In genomic region chr22:37370306-37370979, GRCh38 we compare ENCODE assay signal across 13 cellular contexts. TPM values are rescaled to one million over a fixed set of nuclear protein-coding genes. Genes with fewer than 3 reads are reported as not detected.
DNase-seq lines count a peak whose midpoint lies in the region; ATAC-seq and TF ChIP-seq lines count a peak whose summit lies in the region.
"Had no signal": no experiment of that assay in that cellular context is flagged by ENCODE, and none has a peak within 500 bp of the region (broad histone marks: within the 10 kb centered on the region; RNA-seq: fewer than 3 reads in every experiment).

No MANE protein-coding gene starts in this region.

- H3K4me1 Mint-ChIP-seq in brain (peaks cover 55% of the 10 kb centered on the region), T-helper 17 cell (no peaks in the 10 kb centered on the region)

- no peaks in the 10 kb centered on the region for H3K9me3 Mint-ChIP-seq in brain
- H3K9me3 Mint-ChIP-seq: T-helper 2 cell treated with Interferon-gamma antibody and Interleukin-4, amounts not matched to agents 5 μg/mL and 100 μg/mL, for 36 hours had no signal

- H3K27ac ChIP-seq in DND-41 (ENCODE audit: low read length) (no peak overlapping the region), neuronal stem cell (replicated peaks; ENCODE audit: low read length) (no peak overlapping the region), WERI-Rb-1 (no peak overlapping the region)
- H3K27ac ChIP-seq: tibial nerve had no signal

- H4K8ac ChIP-seq in neuronal stem cell (ENCODE audit: low read depth, low read length): no peak overlapping the region

- H3K4me2 ChIP-seq in DND-41 (ENCODE audit: insufficient read depth, low read length) (no peak overlapping the region), neuronal stem cell (ENCODE audit: insufficient read depth, low read length, poor library complexity, severe bottlenecking) (no peak overlapping the region)

- no peak overlapping the region for H3K4ac ChIP-seq in neuronal stem cell (ENCODE audit: low read length)

- no peak for TF ChIP-seq CTCF in DND-41 (IDR thresholded peaks at IDR 0.05; ENCODE audit: borderline replicate concordance, extremely low read depth, low read length, poor library complexity, severe bottlenecking)
- TF ChIP-seq CTCF in brain (conservative IDR thresholded peaks at IDR 0.05): no peak
- no peak for TF ChIP-seq CTCF in WERI-Rb-1 (IDR thresholded peaks at IDR 0.05; ENCODE audit: low read depth, low read length)

- peak overlapping the region; percentile 41 for H2BK120ac ChIP-seq in neuronal stem cell (ENCODE audit: low read depth, low read length)

- H3K79me1 ChIP-seq in neuronal stem cell (ENCODE audit: low read depth, low read length): peaks cover 1% of the 10 kb centered on the region

- H3K9me3 ChIP-seq in DND-41 (ENCODE audit: insufficient read depth, low read length, severe bottlenecking) (no peaks in the 10 kb centered on the region), neuronal stem cell (replicated peaks in 1 of 2; ENCODE audit: control insufficient read depth in 2 of 2, insufficient read depth in 1 of 2, low read depth in 1 of 2, low read length in 2 of 2) (no peaks in the 10 kb centered on the region), WERI-Rb-1 (ENCODE audit: severe bottlenecking) (no peaks in the 10 kb centered on the region), T-helper 17 cell (ENCODE audit: control insufficient read depth, low read length, poor library complexity, severe bottlenecking) (no peaks in the 10 kb centered on the region)
- H3K9me3 ChIP-seq: tibial nerve had no signal

- H2BK12ac ChIP-seq in neuronal stem cell (ENCODE audit: low read length): peak overlapping the region; percentile 70

- no peak for ATAC-seq in DND-41 (ENCODE audit: insufficient read depth, low read depth)
- no peak for ATAC-seq in HG02610 (IDR thresholded peaks at IDR 0.05; ENCODE audit: unreplicated experiment)
- no peak for ATAC-seq in T-helper 17 cell

- no peak overlapping the region for H4K91ac ChIP-seq in neuronal stem cell (ENCODE audit: low read depth, low read length, poor library complexity)

- WGBS in neuronal stem cell (ENCODE audit: extremely low coverage in 2 of 2, insufficient read length in 2 of 2, insufficient replicate concordance in 1 of 2), 2 donors: no CpG with 5 or more reads among the region's 12 CpGs

- H3K27ac Mint-ChIP-seq in brain (peak overlapping the region in 4 of 5 experiments; percentile 28 to 80 (median 76)), T-helper 17 cell (no peak overlapping the region)
- H3K27ac Mint-ChIP-seq: T-helper 2 cell treated with Interferon-gamma antibody and Interleukin-4, amounts not matched to agents 5 μg/mL and 100 μg/mL, for 36 hours had no signal

- H2BK5ac ChIP-seq in neuronal stem cell (ENCODE audit: low read length): peak overlapping the region; percentile 39

- DNase-seq in DND-41 (peak; percentile 9), NCI-H1694 treated with DMSO at 0.1 percent for 48 hours (lab: John Stamatoyannopoulos, UW) (peak; percentile 70), neuronal stem cell (ENCODE audit: low spot score) (no peak), WERI-Rb-1 (no peak), T-helper 17 cell (no peak)
- DNase-seq in activated CD4-positive, alpha-beta T cell treated with anti-CD3 and anti-CD28 coated beads, Interleukin-2, amount 50 U/mL, for 48 hours: no peak
- DNase-seq: activated CD8-positive, alpha-beta memory T cell treated with anti-CD3 and anti-CD28 coated beads, Interleukin-2, amount 50 U/mL, for 48 hours; C1 segment of cervical spinal cord; mesendoderm had no signal

- no peak overlapping the region for H3K9ac ChIP-seq in DND-41 (ENCODE audit: low read depth, low read length)
- H3K9ac ChIP-seq in neuronal stem cell (ENCODE audit: low read depth, low read length, poor library complexity): no peak overlapping the region

- H2AFZ ChIP-seq in DND-41 (ENCODE audit: low read depth, low read length): no peak overlapping the region
- H2AFZ ChIP-seq in neuronal stem cell (ENCODE audit: low read length): no peak overlapping the region

- H3K79me2 ChIP-seq in DND-41 (ENCODE audit: insufficient read depth, low read length): no peaks in the 10 kb centered on the region

- peaks cover 10% of the 10 kb centered on the region for H3K36me3 Mint-ChIP-seq in brain
- H3K36me3 Mint-ChIP-seq in T-helper 17 cell (ENCODE audit: low read depth): no peaks in the 10 kb centered on the region

- H3K27me3 Mint-ChIP-seq in brain (peaks cover 3% of the 10 kb centered on the region), T-helper 17 cell (peaks cover 9% of the 10 kb centered on the region)

- no peak overlapping the region for H3K23ac ChIP-seq in neuronal stem cell (ENCODE audit: low read depth, low read length, poor library complexity)

- H3K36me3 ChIP-seq in DND-41 (ENCODE audit: insufficient read depth, low read length) (no peaks in the 10 kb centered on the region), neuronal stem cell (replicated peaks in 1 of 2; ENCODE audit: control insufficient read depth in 2 of 2, insufficient read depth in 2 of 2, low read length in 2 of 2) (no peaks in the 10 kb centered on the region), WERI-Rb-1 (no peaks in the 10 kb centered on the region)
- H3K36me3 ChIP-seq: tibial nerve had no signal

- peak overlapping the region; percentile 91 for H2BK15ac ChIP-seq in neuronal stem cell (ENCODE audit: low read length)

- H3K27me3 ChIP-seq in DND-41 (ENCODE audit: insufficient read depth, low read length, poor library complexity): no peaks in the 10 kb centered on the region
- peaks cover 0 to 51% (median 0%) of the 10 kb centered on the region in 3 experiments for H3K27me3 ChIP-seq in neuronal stem cell (ENCODE audit: control insufficient read depth in 3 of 3, insufficient read depth in 3 of 3, low read depth in 1 of 3, low read length in 3 of 3)
- H3K27me3 ChIP-seq in WERI-Rb-1 (ENCODE audit: insufficient read depth, low read depth, severe bottlenecking): no peaks in the 10 kb centered on the region

- no peaks in the 10 kb centered on the region; the same call in 1 of the 2 replicates for H4K20me1 ChIP-seq in DND-41 (ENCODE audit: insufficient read depth, low read length)

- H3K4me3 ChIP-seq in DND-41 (ENCODE audit: low read depth in 1 of 2, low read length in 2 of 2) (no peak overlapping the region), neuronal stem cell (ENCODE audit: low read length in 2 of 2) (no peak overlapping the region), WERI-Rb-1 (ENCODE audit: low read depth, low read length) (no peak overlapping the region)
- H3K4me3 ChIP-seq: tibial nerve had no signal

- H3K4me1 ChIP-seq in DND-41 (ENCODE audit: insufficient read depth, low read length) (no peaks in the 10 kb centered on the region), neuronal stem cell (ENCODE audit: control insufficient read depth in 2 of 2, insufficient read depth in 1 of 2, low read depth in 1 of 2, low read length in 2 of 2) (peaks cover 0 to 8% of the 10 kb centered on the region in 2 donors)
- H3K4me1 ChIP-seq: tibial nerve had no signal

- no peak overlapping the region for H3K4me3 Mint-ChIP-seq in brain
- H3K4me3 Mint-ChIP-seq in T-helper 17 cell: no peak overlapping the region
- H3K4me3 Mint-ChIP-seq: T-helper 2 cell treated with Interferon-gamma antibody and Interleukin-4, amounts not matched to agents 5 μg/mL and 100 μg/mL, for 36 hours had no signal

- H3K14ac ChIP-seq in neuronal stem cell (ENCODE audit: low read length): peak overlapping the region; percentile 56

- H3K18ac ChIP-seq in neuronal stem cell (ENCODE audit: low read length): peak overlapping the region; percentile 44

- H2AK5ac ChIP-seq in neuronal stem cell (ENCODE audit: low read depth, low read length): peak overlapping the region; percentile 93

RNA-seq across cellular contexts. Expression of gene ELFN2, which starts 56.8 kb away (rescaled TPM):
- polyA plus RNA-seq in brain (ENCODE audit: insufficient read depth, low read depth, low replicate concordance): 3.7 TPM
- polyA plus RNA-seq in neuronal stem cell (2013, experiment 1 of 2): 0.78 TPM
- polyA plus RNA-seq in neuronal stem cell (2013, experiment 2 of 2): 0.86 TPM
- total RNA-seq in T-helper 17 cell: under 1 TPM; 0.10 to 0.12 TPM

Comparison
In these comparisons a context has a peak if more than half of its experiments do, and no peak if none do; other contexts are left out.
1. DNase-seq: peak in DND-41 (single experiment) and NCI-H1694 treated with DMSO at 0.1 percent for 48 hours (single experiment); none in neuronal stem cell (single experiment), WERI-Rb-1 (single experiment), activated CD4-positive, alpha-beta T cell treated with anti-CD3 and anti-CD28 coated beads, Interleukin-2, amount 50 U/mL, for 48 hours (0 of 2) and T-helper 17 cell (0 of 3).